Comparison of ENCODE assay signal across 19 cellular contexts in genomic region chr1:116270316-116271057, GRCh38.
DNase-seq lines count a peak whose midpoint lies in the region; ATAC-seq and TF ChIP-seq lines count a peak whose summit lies in the region.
"Had no signal": no experiment of that assay in that cellular context is flagged by ENCODE, and none has a peak within 500 bp of the region (broad histone marks: within the 10 kb centered on the region; RNA-seq: fewer than 3 reads in every experiment).

No MANE protein-coding gene starts in this region.

- no peak overlapping the region for H3K4me2 ChIP-seq in PC-3 (ENCODE audit: low read length)

- POLR2A ChIA-PET in PC-3 (lab: Charles Lee; ENCODE audit: unreplicated experiment) = no interaction called here

- H3K36me3 ChIP-seq in CD4-positive, CD25-positive, alpha-beta regulatory T cell (ENCODE audit: control insufficient read depth, insufficient read depth, low read length) = no peaks in the 10 kb centered on the region
- H3K36me3 ChIP-seq in endodermal cell (ENCODE audit: control insufficient read depth, insufficient read depth, low read length) (no peaks in the 10 kb centered on the region), PC-3 (ENCODE audit: low read depth, low read length) (no peaks in the 10 kb centered on the region)

- no peaks in the 10 kb centered on the region for H3K9me3 ChIP-seq in CD4-positive, CD25-positive, alpha-beta regulatory T cell (ENCODE audit: control insufficient read depth in 2 of 2, low read length in 2 of 2)
- H3K9me3 ChIP-seq in endodermal cell (ENCODE audit: control insufficient read depth, low read length) = no peaks in the 10 kb centered on the region
- H3K9me3 ChIP-seq in PC-3 (ENCODE audit: low read length) = no peaks in the 10 kb centered on the region

- 83 to 100% methylated on average over 1 to 2 of the region's 2 CpGs for WGBS in endodermal cell (ENCODE audit: insufficient coverage in 1 of 2, insufficient read length in 1 of 2), 2 experiments

- H3K4me1 ChIP-seq in CD4-positive, CD25-positive, alpha-beta regulatory T cell (ENCODE audit: control insufficient read depth, insufficient read depth, low read length, poor library complexity, severe bottlenecking) = no peaks in the 10 kb centered on the region
- peaks cover 20% of the 10 kb centered on the region for H3K4me1 ChIP-seq in endodermal cell (ENCODE audit: control insufficient read depth, insufficient read depth, low read length)
- H3K4me1 ChIP-seq in PC-3 (ENCODE audit: insufficient read depth, low read length) = peaks cover 4% of the 10 kb centered on the region; the same call in 1 of the 2 replicates

- H3K27ac ChIP-seq in CD4-positive, CD25-positive, alpha-beta regulatory T cell (ENCODE audit: insufficient read depth, low read length, poor library complexity, severe bottlenecking) = no peak overlapping the region
- no peak overlapping the region for H3K27ac ChIP-seq in endodermal cell (ENCODE audit: low read depth, low read length)
- no peak overlapping the region for H3K27ac ChIP-seq in PC-3 (ENCODE audit: low read length)
- H3K27ac ChIP-seq: 22Rv1, SK-N-MC had no signal

- no peak overlapping the region for H2AFZ ChIP-seq in PC-3 (ENCODE audit: low read length)

- DNase-seq in DMS 273 (lab: John Stamatoyannopoulos, UW; ENCODE audit: unreplicated experiment) (peak; percentile 38), DMS 273 treated with DMSO at 0.1 percent for 48 hours (lab: John Stamatoyannopoulos, UW) (no peak), NCI-H446 treated with DMSO at 0.1 percent for 48 hours (lab: John Stamatoyannopoulos, UW) (peak; percentile 26), endodermal cell (no peak), NCI-H2171 (lab: John Stamatoyannopoulos, UW) (no peak), PC-3 (no peak)
- no peak for DNase-seq in CD4-positive, CD25-positive, alpha-beta regulatory T cell
- DNase-seq: CD8-positive, alpha-beta T cell; HCEC 1CT; Karpas-422; MM.1S; NCI-H1694 treated with DMSO at 0.1 percent for 48 hours; OCI-M1; T-cell had no signal

- no TSS peak for BruUV-seq in PC-3 (replicated peaks; lab: Mats Ljungman, UMichigan)

- CTCF ChIA-PET in PC-3 (lab: Charles Lee) = no interaction called here

- H3K9ac ChIP-seq in endodermal cell (ENCODE audit: extremely low read depth, low read length, poor library complexity, severe bottlenecking) = no peak overlapping the region
- no peak overlapping the region for H3K9ac ChIP-seq in PC-3 (ENCODE audit: low read length)

- H3K9me2 ChIP-seq in PC-3 (replicated peaks; ENCODE audit: low read length) = no peaks in the 10 kb centered on the region

- H3K27me3 ChIP-seq in CD4-positive, CD25-positive, alpha-beta regulatory T cell (ENCODE audit: control insufficient read depth, insufficient read depth, low read length) = no peaks in the 10 kb centered on the region
- H3K27me3 ChIP-seq in endodermal cell (ENCODE audit: control insufficient read depth, insufficient read depth, low read length, poor library complexity, severe bottlenecking) = no peaks in the 10 kb centered on the region
- H3K27me3 ChIP-seq in PC-3 (ENCODE audit: low read length) = no peaks in the 10 kb centered on the region

- H3K9me3 Mint-ChIP-seq in CD4-positive, CD25-positive, alpha-beta regulatory T cell = peaks cover 0 to 2% (median 0%) of the 10 kb centered on the region in 7 donors
- no peaks in the 10 kb centered on the region for H3K9me3 Mint-ChIP-seq in endodermal cell
- H3K9me3 Mint-ChIP-seq: CD8-positive, alpha-beta T cell; T-cell had no signal

- H3K79me2 ChIP-seq in PC-3 (ENCODE audit: low read length) = no peaks in the 10 kb centered on the region

- H4K20me1 ChIP-seq in PC-3 (ENCODE audit: low read length) = no peaks in the 10 kb centered on the region

- H3K27me3 Mint-ChIP-seq in CD4-positive, CD25-positive, alpha-beta regulatory T cell = peaks cover 21% of the 10 kb centered on the region
- no peaks in the 10 kb centered on the region for H3K27me3 Mint-ChIP-seq in endodermal cell (ENCODE audit: insufficient read depth)
- H3K27me3 Mint-ChIP-seq: T-cell had no signal

- intact Hi-C loops in PC-3 (cut with micrococcal nuclease) = no loop called here

- ATAC-seq in CD4-positive, CD25-positive, alpha-beta regulatory T cell (ENCODE audit: low read depth in 2 of 2) = no peak
- ATAC-seq in HG03439 (IDR thresholded peaks at IDR 0.05; ENCODE audit: unreplicated experiment) (no peak), PC-3 (no peak)
- ATAC-seq: CD8-positive, alpha-beta T cell; T-cell had no signal

- peaks cover 0 to 23% (median 5%) of the 10 kb centered on the region in 4 donors for H3K4me1 Mint-ChIP-seq in CD4-positive, CD25-positive, alpha-beta regulatory T cell
- H3K4me1 Mint-ChIP-seq in endodermal cell = peaks cover 25% of the 10 kb centered on the region
- H3K4me1 Mint-ChIP-seq: B cell had no signal

- H3F3A ChIP-seq in PC-3 (ENCODE audit: low read length, unreplicated experiment) = no peaks in the 10 kb centered on the region

- no peak overlapping the region for H3K4me3 ChIP-seq in CD4-positive, CD25-positive, alpha-beta regulatory T cell (ENCODE audit: low read depth, low read length)
- H3K4me3 ChIP-seq in endodermal cell (ENCODE audit: low read length) = no peak overlapping the region
- no peak overlapping the region for H3K4me3 ChIP-seq in PC-3 (ENCODE audit: low read length)
- H3K4me3 ChIP-seq: SK-N-MC had no signal

- TF ChIP-seq CTCF in endodermal cell (conservative IDR thresholded peaks at IDR 0.05) (peak; percentile 72), PC-3 (conservative IDR thresholded peaks at IDR 0.05; ENCODE audit: low read depth, low read length) (no peak)

- H3K4me3 Mint-ChIP-seq in CD4-positive, CD25-positive, alpha-beta regulatory T cell = no peak overlapping the region
- no peak overlapping the region for H3K4me3 Mint-ChIP-seq in endodermal cell
- H3K4me3 Mint-ChIP-seq: B cell; CD8-positive, alpha-beta T cell; IgD-negative memory B cell; T-cell had no signal

- H3K27ac Mint-ChIP-seq in CD4-positive, CD25-positive, alpha-beta regulatory T cell = peak overlapping the region in 2 of 3 donors; percentile 23 to 45
- H3K27ac Mint-ChIP-seq in endodermal cell = no peak overlapping the region
- H3K27ac Mint-ChIP-seq: B cell; CD8-positive, alpha-beta T cell; IgD-negative memory B cell; T-cell had no signal

- H3K36me3 Mint-ChIP-seq in CD4-positive, CD25-positive, alpha-beta regulatory T cell = peaks cover 3% of the 10 kb centered on the region
- no peaks in the 10 kb centered on the region for H3K36me3 Mint-ChIP-seq in endodermal cell (ENCODE audit: low read depth)
- H3K36me3 Mint-ChIP-seq: CD8-positive, alpha-beta T cell; IgD-negative memory B cell; T-cell had no signal

Comparison
In these comparisons a context has a peak if more than half of its experiments do, and no peak if none do; other contexts are left out.
1. DNase-seq: peak in DMS 273 (single experiment) and NCI-H446 treated with DMSO at 0.1 percent for 48 hours (single experiment); none in DMS 273 treated with DMSO at 0.1 percent for 48 hours (single experiment), CD4-positive, CD25-positive, alpha-beta regulatory T cell (0 of 3), endodermal cell (single experiment), NCI-H2171 (single experiment) and PC-3 (single experiment).